ENCODE assay signal across 8 cellular contexts in genomic region chr2:136000502-136000901, GRCh38. TPM values are rescaled to one million over a fixed set of nuclear protein-coding genes. Genes with fewer than 3 reads are reported as not detected.
DNase-seq lines count a peak whose midpoint lies in the region; ATAC-seq and TF ChIP-seq lines count a peak whose summit lies in the region.
"Had no signal": no experiment of that assay in that cellular context is flagged by ENCODE, and none has a peak within 500 bp of the region (broad histone marks: within the 10 kb centered on the region; RNA-seq: fewer than 3 reads in every experiment).

No MANE protein-coding gene starts in this region.

- H3K27ac ChIP-seq in lower lobe of right lung: no peak overlapping the region

- DNase-seq in T-cell: no peak
- DNase-seq in nephron progenitor cell: no peak
- no peak for DNase-seq in NCI-H446 treated with DMSO at 0.1 percent for 48 hours (lab: John Stamatoyannopoulos, UW)
- no peak for DNase-seq in hypothalamus (lab: John Stamatoyannopoulos, UW)
- no peak for DNase-seq in lower lobe of right lung
- DNase-seq: NCI-H1105 treated with DMSO at 0.1 percent for 48 hours had no signal

- no peaks in the 10 kb centered on the region for H3K36me3 ChIP-seq in lower lobe of right lung

- intact Hi-C loops in lower lobe of right lung (cut with DNase I): no loop called here

- H3K4me1 Mint-ChIP-seq in T-cell (peaks cover 18 to 30% (median 28%) of the 10 kb centered on the region in 3 donors), nephron progenitor cell (peaks cover 58% of the 10 kb centered on the region)

- H3K27me3 ChIP-seq in lower lobe of right lung (ENCODE audit: low read depth): no peaks in the 10 kb centered on the region

- TF ChIP-seq CTCF in nephron progenitor cell (IDR thresholded peaks at IDR 0.05): no peak
- no peak for TF ChIP-seq CTCF in lower lobe of right lung (IDR thresholded peaks at IDR 0.05)

- H3K4me1 ChIP-seq in lower lobe of right lung: no peaks in the 10 kb centered on the region

- POLR2A ChIA-PET in T-cell (lab: Charles Lee): no interaction called here

- no peaks in the 10 kb centered on the region for H3K9me3 ChIP-seq in lower lobe of right lung

- CTCF ChIA-PET in T-cell (lab: Charles Lee): no interaction called here

- H3K4me3 Mint-ChIP-seq in T-cell (no peak overlapping the region), nephron progenitor cell (no peak overlapping the region)

- H3K27ac Mint-ChIP-seq in T-cell (peak overlapping the region; percentile 63 to 68), nephron progenitor cell (peak overlapping the region; percentile 86)

- ATAC-seq in GM19023 (IDR thresholded peaks at IDR 0.05; ENCODE audit: unreplicated experiment) (peak; percentile 68), HG02623 (IDR thresholded peaks at IDR 0.05; ENCODE audit: unreplicated experiment) (peak; percentile 45), T-cell (replicated peaks in 1 of 4) (peak in 2 of 4 experiments; percentile 33 to 44), lower lobe of right lung (no peak)

- H3K36me3 Mint-ChIP-seq in T-cell (peaks cover 17% of the 10 kb centered on the region), nephron progenitor cell (ENCODE audit: low read depth) (peaks cover 20% of the 10 kb centered on the region)

- H3K4me3 ChIP-seq in lower lobe of right lung: no peak overlapping the region

- H3K9me3 Mint-ChIP-seq in T-cell (no peaks in the 10 kb centered on the region), nephron progenitor cell (peaks cover 6% of the 10 kb centered on the region)

- H3K27me3 Mint-ChIP-seq in T-cell (no peaks in the 10 kb centered on the region), nephron progenitor cell (ENCODE audit: low read depth, poor library complexity) (peaks cover 3% of the 10 kb centered on the region)

RNA-seq across cellular contexts. Expression of gene DARS1, which starts 15.1 kb away (rescaled TPM):
- total RNA-seq in T-cell (10 to 100 TPM; 48.2 to 77.4 (median 69.4) TPM), lower lobe of right lung (50.0 TPM)

Comparison
In these comparisons a context has a peak if more than half of its experiments do, and no peak if none do; other contexts are left out.
1. ATAC-seq: peak in GM19023 (single experiment) and HG02623 (single experiment); none in lower lobe of right lung (0 of 2).